8 cellular contexts compared by ENCODE assay signal in genomic region chr12:613996-614726, GRCh38. TPM values are rescaled to one million over a fixed set of nuclear protein-coding genes. Genes with fewer than 3 reads are reported as not detected.
DNase-seq lines count a peak whose midpoint lies in the region; ATAC-seq and TF ChIP-seq lines count a peak whose summit lies in the region.

No MANE protein-coding gene starts in this region.

- ATAC-seq in CD8-positive, alpha-beta T cell, result peak; percentile 41
- peak; percentile 78 for ATAC-seq in WTC11
- ATAC-seq in GM19463 (IDR thresholded peaks at IDR 0.05; ENCODE audit: unreplicated experiment), result no peak

- no peak overlapping the region for H3K4me3 ChIP-seq in CD8-positive, alpha-beta T cell (ENCODE audit: low read depth, low read length)
- H3K4me3 ChIP-seq in HL-60 (replicated peaks; ENCODE audit: insufficient read depth, low read length) (no peak overlapping the region), hepatocyte (no peak overlapping the region)

- peaks cover 16% of the 10 kb centered on the region for H3K4me1 ChIP-seq in CD8-positive, alpha-beta T cell (ENCODE audit: insufficient read depth, low read length)
- H3K4me1 ChIP-seq in hepatocyte (ENCODE audit: insufficient read depth), result no peaks in the 10 kb centered on the region

- TF ChIP-seq CTCF in CD8-positive, alpha-beta T cell (IDR thresholded peaks at IDR 0.05), result no peak
- peak; percentile 24 for TF ChIP-seq CTCF in HL-60 (IDR thresholded peaks at IDR 0.05; ENCODE audit: insufficient read depth, low read length)
- no peak for TF ChIP-seq CTCF in WTC11 (IDR thresholded peaks at IDR 0.05)
- peak; percentile 13 for TF ChIP-seq CTCF in hepatocyte (IDR thresholded peaks at IDR 0.05; ENCODE audit: poor library complexity)

- H3K27me3 ChIP-seq in CD8-positive, alpha-beta T cell (ENCODE audit: insufficient read depth, low read length), result no peaks in the 10 kb centered on the region
- no peaks in the 10 kb centered on the region for H3K27me3 ChIP-seq in HL-60 (ENCODE audit: insufficient read depth, poor library complexity, severe bottlenecking)
- H3K27me3 ChIP-seq in hepatocyte, result no peaks in the 10 kb centered on the region

- no peak overlapping the region for H3K27ac ChIP-seq in CD8-positive, alpha-beta T cell (ENCODE audit: low read depth, low read length)
- H3K27ac ChIP-seq in HL-60 (replicated peaks) (peak overlapping the region; percentile 48), hepatocyte (no peak overlapping the region)

- H3K4me3 Mint-ChIP-seq in CD8-positive, alpha-beta T cell, result no peak overlapping the region
- H3K4me3 Mint-ChIP-seq in WTC11, result no peak overlapping the region

- no peak overlapping the region for H3K4me2 ChIP-seq in hepatocyte

- no peaks in the 10 kb centered on the region for H3K36me3 ChIP-seq in CD8-positive, alpha-beta T cell (ENCODE audit: insufficient read depth, low read length)
- no peaks in the 10 kb centered on the region for H3K36me3 ChIP-seq in hepatocyte (replicated peaks; ENCODE audit: insufficient read depth, low read depth)

- H3K36me3 Mint-ChIP-seq in CD8-positive, alpha-beta T cell, result no peaks in the 10 kb centered on the region
- H3K36me3 Mint-ChIP-seq in WTC11, result no peaks in the 10 kb centered on the region

- no peaks in the 10 kb centered on the region for H4K20me1 ChIP-seq in hepatocyte (ENCODE audit: insufficient read depth, poor library complexity, severe bottlenecking)

- peaks cover 29% of the 10 kb centered on the region for H3K4me1 Mint-ChIP-seq in CD8-positive, alpha-beta T cell (ENCODE audit: low read depth)
- peaks cover 9% of the 10 kb centered on the region; the same call in 1 of the 2 replicates for H3K4me1 Mint-ChIP-seq in WTC11

- intact Hi-C loops in CD8-positive, alpha-beta T cell (cut with DNase I, micrococcal nuclease), result loop anchor here (1.0 kb wide), 2 partner anchors 200 to 335 kb away; partner anchors contain the start of gene RAD52 (in 1 of the 2)

- no peaks in the 10 kb centered on the region for H3K9me3 Mint-ChIP-seq in CD8-positive, alpha-beta T cell
- H3K9me3 Mint-ChIP-seq in WTC11, result no peaks in the 10 kb centered on the region

- no peaks in the 10 kb centered on the region for H3K27me3 Mint-ChIP-seq in CD8-positive, alpha-beta T cell (ENCODE audit: low read depth)
- no peaks in the 10 kb centered on the region; the same call in 1 of the 2 replicates for H3K27me3 Mint-ChIP-seq in WTC11 (ENCODE audit: low read depth)

- 76% methylated on average over 10 of the region's 10 CpGs for WGBS in hepatocyte (ENCODE audit: low lambda C conversion rate, missing lambda C conversion rate)

- DNase-seq in CD8-positive, alpha-beta T cell, result peak in 6 of 7 experiments; percentile 15 to 57 (median 38)
- peak; percentile 51 to 74 for DNase-seq in HL-60 (ENCODE audit: low read depth in 1 of 2, low spot score in 1 of 2)
- peak; percentile 41 for DNase-seq in WTC11 (ENCODE audit: low spot score)
- DNase-seq in hepatocyte (ENCODE audit: low spot score), result no peak
- peak; percentile 6 for DNase-seq in stimulated activated naive CD4-positive, alpha-beta T cell treated with Interleukin-2 at 50 U/mL for 16 hours (lab: John Stamatoyannopoulos, UW)
- no peak for DNase-seq in SKM-1 (lab: John Stamatoyannopoulos, UW; ENCODE audit: unreplicated experiment)
- DNase-seq in DMS79 treated with DMSO at 0.1 percent for 48 hours (lab: John Stamatoyannopoulos, UW), result no peak

- H3K9me2 ChIP-seq in hepatocyte (replicated peaks; ENCODE audit: insufficient read depth), result no peaks in the 10 kb centered on the region

- CTCF ChIA-PET in CD8-positive, alpha-beta T cell (lab: Charles Lee), result interaction anchor here (0.8 to 6.1 kb wide), 27 partner anchors 11 to 969 kb away, joined by 3 to 88 read pairs (median 3); partner anchors contain the start of gene WNK1
- CTCF ChIA-PET in WTC11 (lab: Charles Lee), result interaction anchor here (0.6 to 2.5 kb wide), 22 partner anchors 8 to 335 kb away, joined by 3 to 20 read pairs (median 3); partner anchors contain the start of genes RAD52 and WNK1

- H2AFZ ChIP-seq in hepatocyte, result no peak overlapping the region

- POLR2A ChIA-PET in CD8-positive, alpha-beta T cell (lab: Charles Lee), result interaction anchor here (0.6 to 2.0 kb wide), 6 partner anchors 11 to 243 kb away, joined by 3 to 8 read pairs (median 4); no protein-coding TSS in a partner anchor
- POLR2A ChIA-PET in WTC11 (lab: Charles Lee), result interaction anchor here (0.6 to 0.9 kb wide), 3 partner anchors 9 to 306 kb away, joined by 3 to 4 read pairs (median 4); no protein-coding TSS in a partner anchor

- no peaks in the 10 kb centered on the region for H3K79me2 ChIP-seq in hepatocyte

- H3K9me3 ChIP-seq in CD8-positive, alpha-beta T cell (ENCODE audit: low read length), result no peaks in the 10 kb centered on the region
- H3K9me3 ChIP-seq in hepatocyte (ENCODE audit: low read depth), result no peaks in the 10 kb centered on the region

- no peak overlapping the region for H3K27ac Mint-ChIP-seq in CD8-positive, alpha-beta T cell
- no peak overlapping the region; the same call in 1 of the 2 replicates for H3K27ac Mint-ChIP-seq in WTC11

TF ChIP-seq in WTC11, 78 proteins besides CTCF, POLR2A, EP300 and RAD21 (continues in another document):
- TF ChIP-seq TCF7 (CRISPR knock-in tag; IDR thresholded peaks at IDR 0.05; ENCODE audit: low read depth) (no peak), NFE2L1 (CRISPR knock-in tag; IDR thresholded peaks at IDR 0.05) (no peak), ZNF219 (CRISPR knock-in tag; IDR thresholded peaks at IDR 0.05; ENCODE audit: borderline replicate concordance) (no peak), ZNF425 (CRISPR knock-in tag; conservative IDR thresholded peaks at IDR 0.05) (no peak), GTF2I (CRISPR knock-in tag; conservative IDR thresholded peaks at IDR 0.05) (no peak), SP1 (CRISPR knock-in tag; conservative IDR thresholded peaks at IDR 0.05) (no peak), RELA (CRISPR knock-in tag; IDR thresholded peaks at IDR 0.05; ENCODE audit: borderline replicate concordance) (no peak), CREM (CRISPR knock-in tag; IDR thresholded peaks at IDR 0.05) (no peak), PRRX2 (CRISPR knock-in tag; IDR thresholded peaks at IDR 0.05) (no peak), PREB (CRISPR knock-in tag; IDR thresholded peaks at IDR 0.05; ENCODE audit: borderline replicate concordance) (no peak), AFF4 (CRISPR knock-in tag; IDR thresholded peaks at IDR 0.05; ENCODE audit: borderline replicate concordance) (no peak), ATF1 (CRISPR knock-in tag; IDR thresholded peaks at IDR 0.05) (no peak)

RNA-seq across cellular contexts. Expression of gene NINJ2, which starts 49.1 kb away (rescaled TPM):
- 1 to 10 TPM; 1.2 to 1.6 TPM for total RNA-seq in CD8-positive, alpha-beta T cell
- total RNA-seq in WTC11 (2021) (0.41 to 0.73 TPM (median 0.42 TPM) in 3 replicates), hepatocyte (0.70 and 0.92 TPM in 2 replicates)
- 2.1 and 3.9 TPM in 2 replicates for polyA plus RNA-seq in hepatocyte

Comparison
In these comparisons a context has a peak if more than half of its experiments do, and no peak if none do; other contexts are left out.
1. DNase-seq: peak in CD8-positive, alpha-beta T cell (6 of 7), HL-60 (2 of 2), WTC11 (single experiment) and stimulated activated naive CD4-positive, alpha-beta T cell treated with Interleukin-2 at 50 U/mL for 16 hours (single experiment); none in hepatocyte (single experiment), SKM-1 (single experiment) and DMS79 treated with DMSO at 0.1 percent for 48 hours (single experiment).
2. CTCF ChIP-seq: peak in HL-60 (single experiment) and hepatocyte (single experiment); none in CD8-positive, alpha-beta T cell (single experiment) and WTC11 (single experiment).